7 cellular contexts compared by ENCODE assay signal in genomic region chr19:58279042-58279924, GRCh38. TPM values are rescaled to one million over a fixed set of nuclear protein-coding genes. Genes with fewer than 3 reads are reported as not detected.
DNase-seq lines count a peak whose midpoint lies in the region; ATAC-seq, FAIRE-seq and TF ChIP-seq lines count a peak whose summit lies in the region.

No MANE protein-coding gene starts in this region.

- DNase-seq in GM18507 (ENCODE audit: extremely low spot score, insufficient read length, low read depth) (peak; percentile 14), NCI-H774 (lab: John Stamatoyannopoulos, UW) (peak; percentile 35), fibroblast of lung (ENCODE audit: low read depth in 2 of 2) (peak; percentile 66 to 78), myocyte (ENCODE audit: low read depth) (peak; percentile 81)
- peak; percentile 68 to 70 for DNase-seq in activated T-cell treated with anti-CD3 and anti-CD28 coated beads, Interleukin-2, amount 50 U/mL, for 72 hours
- DNase-seq in stimulated activated CD8-positive, alpha-beta memory T cell treated with anti-CD3 and anti-CD28 coated beads, Interleukin-7, amount 100 ng/mL, for 4 hours (ENCODE audit: low read depth in 2 of 2), result peak; percentile 0 to 30

- no peaks in the 10 kb centered on the region for H3K27me3 ChIP-seq in fibroblast of lung (ENCODE audit: control insufficient read depth, insufficient read depth, low read length)

- peak overlapping the region; percentile 90 for H2AFZ ChIP-seq in fibroblast of lung (ENCODE audit: low read length)

- H3K4me1 ChIP-seq in fibroblast of lung (ENCODE audit: control insufficient read depth, extremely low read depth, insufficient read depth, low read length), result no peaks in the 10 kb centered on the region

- FAIRE-seq in GM18507 (lab: Jason Lieb, UNC), result peak; percentile 29

- peak overlapping the region; percentile 90 for H3K27ac ChIP-seq in fibroblast of lung (ENCODE audit: insufficient read depth, low read length)

- H3K4me1 Mint-ChIP-seq in activated T-cell treated with anti-CD3 and anti-CD28 coated beads, Interleukin-2, amount 50 U/mL, for 72 hours (ENCODE audit: low read depth), result peaks cover 33% of the 10 kb centered on the region

- H3K27me3 Mint-ChIP-seq in activated T-cell treated with anti-CD3 and anti-CD28 coated beads, Interleukin-2, amount 50 U/mL, for 72 hours (ENCODE audit: low read depth), result no peaks in the 10 kb centered on the region

- H3K9ac ChIP-seq in fibroblast of lung (ENCODE audit: insufficient read depth, low read length), result peak overlapping the region; percentile 89

- no peak for TF ChIP-seq CTCF in fibroblast of lung (conservative IDR thresholded peaks at IDR 0.05 in 1 of 2, IDR thresholded peaks at IDR 0.05 in 1 of 2; ENCODE audit: low read depth in 1 of 2, low read length in 2 of 2)

- peak overlapping the region; percentile 81 to 94 (median 86) for H3K4me3 ChIP-seq in fibroblast of lung (replicated peaks in 1 of 4; ENCODE audit: control extremely low read depth in 1 of 4, insufficient read depth in 1 of 4, low read depth in 3 of 4, low read length in 4 of 4)

- peak overlapping the region; percentile 94 for H3K4me2 ChIP-seq in fibroblast of lung (ENCODE audit: extremely low read depth, insufficient read depth, low read length)

- peak; percentile 35 for ATAC-seq in HG03066 (IDR thresholded peaks at IDR 0.05; ENCODE audit: low read depth, unreplicated experiment)
- peak; percentile 15 to 35 for ATAC-seq in activated T-cell treated with anti-CD3 and anti-CD28 coated beads, Interleukin-2, amount 50 U/mL, for 72 hours (replicated peaks in 1 of 2)

- peaks cover 2% of the 10 kb centered on the region for H3K36me3 ChIP-seq in fibroblast of lung (ENCODE audit: control insufficient read depth, insufficient read depth, low read length)

- H4K20me1 ChIP-seq in fibroblast of lung (ENCODE audit: control insufficient read depth, extremely low read depth, insufficient read depth, low read length), result no peaks in the 10 kb centered on the region

- H3K27ac Mint-ChIP-seq in activated T-cell treated with anti-CD3 and anti-CD28 coated beads, Interleukin-2, amount 50 U/mL, for 72 hours, result peak overlapping the region; percentile 71

- no peaks in the 10 kb centered on the region for H3K9me3 ChIP-seq in fibroblast of lung (ENCODE audit: control insufficient read depth, insufficient read depth, low read depth, low read length)

- H3K4me3 Mint-ChIP-seq in activated T-cell treated with anti-CD3 and anti-CD28 coated beads, Interleukin-2, amount 50 U/mL, for 72 hours, result peak overlapping the region; percentile 72 to 96

- peaks cover 3 to 5% of the 10 kb centered on the region in 2 donors for H3K9me3 Mint-ChIP-seq in activated T-cell treated with anti-CD3 and anti-CD28 coated beads, Interleukin-2, amount 50 U/mL, for 72 hours

- H3K36me3 Mint-ChIP-seq in activated T-cell treated with anti-CD3 and anti-CD28 coated beads, Interleukin-2, amount 50 U/mL, for 72 hours (ENCODE audit: insufficient read depth in 2 of 2), result peaks cover 17 to 47% of the 10 kb centered on the region in 2 donors

- peaks cover 29% of the 10 kb centered on the region for H3K79me2 ChIP-seq in fibroblast of lung (ENCODE audit: control insufficient read depth, insufficient read depth, low read length)

RNA-seq across cellular contexts. Expression of gene ZNF8, which starts 0.5 kb away (rescaled TPM):
- 1 to 10 TPM; 5.6 to 6.9 TPM for total RNA-seq in activated T-cell treated with anti-CD3 and anti-CD28 coated beads, Interleukin-2, amount 50 U/mL, for 72 hours
- 4.9 and 5.6 TPM in 2 replicates for total RNA-seq in fibroblast of lung
- 2.3 and 2.6 TPM in 2 replicates for polyA plus RNA-seq in fibroblast of lung
- 0.91 and 1.6 TPM in 2 replicates for polyA plus RNA-seq in fibroblast of lung (2012)
- 15.6 and 16.6 TPM in 2 replicates for polyA minus RNA-seq in fibroblast of lung (ENCODE audit: low replicate concordance)
- total RNA-seq in myocyte, result 7.6 and 8.0 TPM in 2 replicates
- polyA plus RNA-seq in myocyte (2012), result 3.4 TPM

RNA-seq across cellular contexts. Expression of gene ERVK3-1, which starts 25.9 kb away (rescaled TPM):
- 10 to 100 TPM; 70.8 to 73.5 TPM for total RNA-seq in activated T-cell treated with anti-CD3 and anti-CD28 coated beads, Interleukin-2, amount 50 U/mL, for 72 hours
- total RNA-seq in fibroblast of lung (20.0 and 25.6 TPM in 2 replicates), myocyte (33.9 and 54.9 TPM in 2 replicates)
- polyA plus RNA-seq in fibroblast of lung, result 36.6 and 44.7 TPM in 2 replicates
- polyA plus RNA-seq in fibroblast of lung (2012), result 34.9 and 40.5 TPM in 2 replicates
- polyA minus RNA-seq in fibroblast of lung (ENCODE audit: low replicate concordance), result 4.2 and 14.1 TPM in 2 replicates
- polyA plus RNA-seq in myocyte (2012), result 49.3 TPM

RNA-seq across cellular contexts. Expression of gene ZSCAN22, which starts 47.5 kb away (rescaled TPM):
- 1 to 10 TPM; 4.0 to 5.0 TPM for total RNA-seq in activated T-cell treated with anti-CD3 and anti-CD28 coated beads, Interleukin-2, amount 50 U/mL, for 72 hours
- total RNA-seq in fibroblast of lung (2.3 and 3.0 TPM in 2 replicates), myocyte (2.8 and 3.5 TPM in 2 replicates)
- 2.8 and 3.0 TPM in 2 replicates for polyA plus RNA-seq in fibroblast of lung
- 1.4 and 1.6 TPM in 2 replicates for polyA plus RNA-seq in fibroblast of lung (2012)
- polyA minus RNA-seq in fibroblast of lung (ENCODE audit: low replicate concordance), result 4.4 and 6.1 TPM in 2 replicates
- 2.9 TPM for polyA plus RNA-seq in myocyte (2012)

RNA-seq across cellular contexts. Expression of gene ZNF544, which starts 50.6 kb away (rescaled TPM):
- total RNA-seq in activated T-cell treated with anti-CD3 and anti-CD28 coated beads, Interleukin-2, amount 50 U/mL, for 72 hours, result 10 to 100 TPM; 38.6 to 46.6 TPM
- total RNA-seq in fibroblast of lung, result 34.4 and 40.8 TPM in 2 replicates
- 17.6 and 22.0 TPM in 2 replicates for polyA plus RNA-seq in fibroblast of lung
- 17.7 and 20.2 TPM in 2 replicates for polyA plus RNA-seq in fibroblast of lung (2012)
- polyA minus RNA-seq in fibroblast of lung (ENCODE audit: low replicate concordance), result 6.4 and 37.9 TPM in 2 replicates
- total RNA-seq in myocyte, result 30.2 and 39.2 TPM in 2 replicates
- 28.3 TPM for polyA plus RNA-seq in myocyte (2012)

Comparison
In these comparisons a context has a peak if more than half of its experiments do, and no peak if none do; other contexts are left out.
1. Peak in every context shown above with its lines: DNase-seq, ATAC-seq, H3K4me3 ChIP-seq and H3K27ac ChIP-seq.
2. DNase-seq: peak in every context shown above with its lines; median percentile 81 in myocyte; 72 in fibroblast of lung; 69 in activated T-cell treated with anti-CD3 and anti-CD28 coated beads, Interleukin-2, amount 50 U/mL, for 72 hours; 35 in NCI-H774; 15 in stimulated activated CD8-positive, alpha-beta memory T cell treated with anti-CD3 and anti-CD28 coated beads, Interleukin-7, amount 100 ng/mL, for 4 hours; 14 in GM18507.